ENCODE assay signal across 1 cellular context in genomic region chr19:45423589-45424190, GRCh38.
TF ChIP-seq lines count a peak whose summit lies in the region.

Gene ERCC1, minus strand, starts transcription at chr19:45423917. Its CDS starts 543 bp downstream, at chr19:45423374.

TF ChIP-seq in A549, 52 proteins besides CTCF, POLR2A, EP300 and RAD21 (continued from another document):
- TF ChIP-seq, protein P1, sequence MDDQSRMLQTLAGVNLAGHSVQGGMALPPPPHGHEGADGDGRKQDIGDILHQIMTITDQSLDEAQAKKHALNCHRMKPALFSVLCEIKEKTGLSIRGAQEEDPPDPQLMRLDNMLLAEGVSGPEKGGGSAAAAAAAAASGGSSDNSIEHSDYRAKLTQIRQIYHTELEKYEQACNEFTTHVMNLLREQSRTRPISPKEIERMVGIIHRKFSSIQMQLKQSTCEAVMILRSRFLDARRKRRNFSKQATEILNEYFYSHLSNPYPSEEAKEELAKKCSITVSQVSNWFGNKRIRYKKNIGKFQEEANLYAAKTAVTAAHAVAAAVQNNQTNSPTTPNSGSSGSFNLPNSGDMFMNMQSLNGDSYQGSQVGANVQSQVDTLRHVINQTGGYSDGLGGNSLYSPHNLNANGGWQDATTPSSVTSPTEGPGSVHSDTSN (IDR thresholded peaks at IDR 0.05) = peak; percentile 89
- peak; percentile 53; the same call in 1 of the 2 replicates for TF ChIP-seq GATA3 (IDR thresholded peaks at IDR 0.05; ENCODE audit: borderline replicate concordance)
- TF ChIP-seq POLR2AphosphoS2 (conservative IDR thresholded peaks at IDR 0.05; ENCODE audit: low read length) = peak; percentile 75; the same call in 1 of the 2 replicates
- TF ChIP-seq EHMT2 (IDR thresholded peaks at IDR 0.05; ENCODE audit: low read depth) = no peak
- no peak for TF ChIP-seq ZFP36 (IDR thresholded peaks at IDR 0.05; ENCODE audit: borderline replicate concordance, partially characterized antibody)
- no peak for TF ChIP-seq FOSL2 (IDR thresholded peaks at IDR 0.05)
- 0 out of 2 replicates have a peak, but pooled peaks have one; percentile 2 for TF ChIP-seq FOSL2 (CRISPR knock-in tag; IDR thresholded peaks at IDR 0.05)
- peak; percentile 46; the same call in 1 of the 2 replicates for TF ChIP-seq RARB (CRISPR knock-in tag; IDR thresholded peaks at IDR 0.05)
- TF ChIP-seq BHLHE40 (IDR thresholded peaks at IDR 0.05; ENCODE audit: low read depth, low read length) = 0 out of 2 replicates have a peak, but pooled peaks have one; percentile 38
- no peak for TF ChIP-seq KDM5A (IDR thresholded peaks at IDR 0.05)
